ENCODE assay signal across 20 cellular contexts in genomic region chr9:73030370-73031039, GRCh38.
DNase-seq lines count a peak whose midpoint lies in the region; FAIRE-seq and TF ChIP-seq lines count a peak whose summit lies in the region.
"Had no signal": no experiment of that assay in that cellular context is flagged by ENCODE, and none has a peak within 500 bp of the region (broad histone marks: within the 10 kb centered on the region; RNA-seq: fewer than 3 reads in every experiment).

No MANE protein-coding gene starts in this region.

- POLR2A ChIA-PET in HEK293T (lab: Yijun Ruan, JAX): no interaction called here

- no peak for TF ChIP-seq CTCF in fibroblast of villous mesenchyme (IDR thresholded peaks at IDR 0.05; ENCODE audit: insufficient read depth, low read depth, low read length)

- H3K4me3 ChIP-seq in fibroblast of villous mesenchyme (ENCODE audit: low read depth, low read length): no peak overlapping the region
- H3K4me3 ChIP-seq: GM23248 had no signal

- CTCF ChIA-PET in HEK293T (lab: Yijun Ruan, JAX): no interaction called here

- peak; percentile 41 for FAIRE-seq in H54 (lab: Jason Lieb, UNC)
- FAIRE-seq: G401.6, GM12891, GM19239 had no signal

- no peak for TF ChIP-seq POLR2A in H54 (IDR thresholded peaks at IDR 0.05; ENCODE audit: low read depth, low read length)

- DNase-seq in H54 (ENCODE audit: insufficient read length, low spot score): no peak
- peak; percentile 21 for DNase-seq in dermis blood vessel endothelial cell
- DNase-seq in fibroblast of villous mesenchyme (ENCODE audit: low read depth): peak; percentile 37
- DNase-seq in HEK293T (ENCODE audit: extremely low spot score): no peak
- no peak for DNase-seq in stimulated activated CD4-positive, alpha-beta T cell treated with anti-CD3 and anti-CD28 coated beads, Interleukin-4, amount 100 ng/mL, for 24 hours
- DNase-seq in NOMO-1 treated with DMSO at 0.1 percent for 48 hours (lab: John Stamatoyannopoulos, UW; ENCODE audit: unreplicated experiment): no peak
- no peak for DNase-seq in NCI-H510A treated with DMSO at 0.1 percent for 48 hours (lab: John Stamatoyannopoulos, UW)
- DNase-seq: ACHN; BE2C; C1 segment of cervical spinal cord; CD4-positive, CD25-positive, alpha-beta regulatory T cell; CD8-positive, alpha-beta memory T cell; COR-L47; DMS 273 treated with DMSO at 0.1 percent for 48 hours; DMS53; GM23248; H7 had no signal

TF ChIP-seq in HEK293T, 16 proteins besides CTCF, POLR2A, EP300 and RAD21:
- TF ChIP-seq ELF4 (IDR thresholded peaks at IDR 0.05): no peak
- no peak for TF ChIP-seq FOXA1 (IDR thresholded peaks at IDR 0.05)
- TF ChIP-seq, protein P1, sequence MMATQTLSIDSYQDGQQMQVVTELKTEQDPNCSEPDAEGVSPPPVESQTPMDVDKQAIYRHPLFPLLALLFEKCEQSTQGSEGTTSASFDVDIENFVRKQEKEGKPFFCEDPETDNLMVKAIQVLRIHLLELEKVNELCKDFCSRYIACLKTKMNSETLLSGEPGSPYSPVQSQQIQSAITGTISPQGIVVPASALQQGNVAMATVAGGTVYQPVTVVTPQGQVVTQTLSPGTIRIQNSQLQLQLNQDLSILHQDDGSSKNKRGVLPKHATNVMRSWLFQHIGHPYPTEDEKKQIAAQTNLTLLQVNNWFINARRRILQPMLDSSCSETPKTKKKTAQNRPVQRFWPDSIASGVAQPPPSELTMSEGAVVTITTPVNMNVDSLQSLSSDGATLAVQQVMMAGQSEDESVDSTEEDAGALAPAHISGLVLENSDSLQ (IDR thresholded peaks at IDR 0.05): no peak
- no peak for TF ChIP-seq ARNT (IDR thresholded peaks at IDR 0.05)
- no peak for TF ChIP-seq BHLHE40 (IDR thresholded peaks at IDR 0.05; ENCODE audit: borderline replicate concordance)
- no peak for TF ChIP-seq FOXM1 (IDR thresholded peaks at IDR 0.05; ENCODE audit: borderline replicate concordance)
- no peak for TF ChIP-seq L3MBTL2 (conservative IDR thresholded peaks at IDR 0.05)
- no peak for TF ChIP-seq LEF1 (IDR thresholded peaks at IDR 0.05; ENCODE audit: borderline replicate concordance)
- no peak for TF ChIP-seq ZNF384 (IDR thresholded peaks at IDR 0.05)
- no peak for TF ChIP-seq SP1 (IDR thresholded peaks at IDR 0.05)
- no peak for TF ChIP-seq HDGF (IDR thresholded peaks at IDR 0.05; ENCODE audit: borderline replicate concordance)
- no peak for TF ChIP-seq FOXK2 (IDR thresholded peaks at IDR 0.05)
- TF ChIP-seq NFRKB (IDR thresholded peaks at IDR 0.05): no peak
- no peak for TF ChIP-seq CTBP1 (IDR thresholded peaks at IDR 0.05; ENCODE audit: borderline replicate concordance)

Comparison
In these comparisons a context has a peak if more than half of its experiments do, and no peak if none do; other contexts are left out.
1. DNase-seq: peak in dermis blood vessel endothelial cell (single experiment) and fibroblast of villous mesenchyme (single experiment); none in H54 (single experiment), HEK293T (single experiment), stimulated activated CD4-positive, alpha-beta T cell treated with anti-CD3 and anti-CD28 coated beads, Interleukin-4, amount 100 ng/mL, for 24 hours (single experiment), NOMO-1 treated with DMSO at 0.1 percent for 48 hours (single experiment) and NCI-H510A treated with DMSO at 0.1 percent for 48 hours (single experiment).